Comparison of ENCODE assay signal across 8 cellular contexts in the genomic region with DNA sequence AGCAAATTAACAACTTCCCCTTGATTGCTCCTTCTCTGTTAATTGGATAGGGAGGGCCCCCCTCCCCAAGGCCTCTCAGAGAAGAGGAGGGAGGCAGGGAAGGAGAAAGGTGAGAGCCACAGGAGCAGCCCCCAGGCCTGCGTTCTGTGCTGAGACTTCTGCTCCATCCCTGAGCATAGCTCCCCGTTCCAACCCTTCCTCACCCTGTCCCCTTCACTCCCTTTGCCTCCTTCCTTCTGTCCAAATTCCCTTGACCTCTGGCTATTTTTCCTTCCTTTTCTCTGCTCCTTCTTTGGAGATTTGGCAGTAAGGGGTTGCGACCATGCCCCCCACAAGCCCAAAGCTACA. TPM values are rescaled to one million over a fixed set of nuclear protein-coding genes. Genes with fewer than 3 reads are reported as not detected.
DNase-seq lines count a peak whose midpoint lies in the region; TF ChIP-seq lines count a peak whose summit lies in the region.

No MANE protein-coding gene starts in this region.

- 26% methylated on average over 3 of the region's 3 CpGs for WGBS in hepatocyte (ENCODE audit: low lambda C conversion rate, missing lambda C conversion rate)
- WGBS in stomach, 5 donors = 20 to 30% (median 26%) methylated on average over 3 of the region's 3 CpGs

- H3K4me2 ChIP-seq in hepatocyte = peak overlapping the region; percentile 95

- H3K4me3 Mint-ChIP-seq in activated CD4-positive, alpha-beta T cell treated with anti-CD3 and anti-CD28 coated beads, Interleukin-2, amount 10 ng/mL, durations not matched to agents 24 days and 14 days = peak overlapping the region; percentile 90

- H3K27ac ChIP-seq in WERI-Rb-1 (no peak overlapping the region), hepatocyte (no peak overlapping the region), stomach (no peak overlapping the region)

- no peaks in the 10 kb centered on the region for H3K79me2 ChIP-seq in hepatocyte

- TF ChIP-seq EP300 in stomach (IDR thresholded peaks at IDR 0.05) = no peak

- H3K4me3 ChIP-seq in WERI-Rb-1 (ENCODE audit: low read depth, low read length) (peak overlapping the region; percentile 69), hepatocyte (no peak overlapping the region), stomach (peak overlapping the region; percentile 61 to 76 (median 66))

- H3K36me3 Mint-ChIP-seq in activated CD4-positive, alpha-beta T cell treated with anti-CD3 and anti-CD28 coated beads, Interleukin-2, amount 10 ng/mL, durations not matched to agents 24 days and 14 days (ENCODE audit: low read depth) = peaks cover 5% of the 10 kb centered on the region

- H3K9me2 ChIP-seq in hepatocyte (replicated peaks; ENCODE audit: insufficient read depth) = no peaks in the 10 kb centered on the region

- H3K36me3 ChIP-seq in WERI-Rb-1 (peaks cover 15% of the 10 kb centered on the region), hepatocyte (replicated peaks; ENCODE audit: insufficient read depth, low read depth) (no peaks in the 10 kb centered on the region), stomach (no peaks in the 10 kb centered on the region)

- TF ChIP-seq POLR2A in stomach (IDR thresholded peaks at IDR 0.05) = no peak

- intact Hi-C loops in activated CD4-positive, alpha-beta T cell treated with anti-CD3 and anti-CD28 coated beads, Interleukin-2, amount 10 ng/mL, durations not matched to agents 24 days and 14 days (cut with micrococcal nuclease) = loop anchor here (1.0 kb wide), 2 partner anchors 17 to 89 kb away; no protein-coding TSS in a partner anchor
- intact Hi-C loops in stomach (cut with DNase I; ENCODE audit: low total_unique reads) = loop anchor here (5.0 kb wide), 1 partner anchor 89 kb away; no protein-coding TSS in a partner anchor

- peaks cover 41% of the 10 kb centered on the region for H3K4me1 Mint-ChIP-seq in activated CD4-positive, alpha-beta T cell treated with anti-CD3 and anti-CD28 coated beads, Interleukin-2, amount 10 ng/mL, durations not matched to agents 24 days and 14 days

- TF ChIP-seq CTCF in WERI-Rb-1 (IDR thresholded peaks at IDR 0.05; ENCODE audit: low read depth, low read length) = no peak
- TF ChIP-seq CTCF in hepatocyte (IDR thresholded peaks at IDR 0.05; ENCODE audit: poor library complexity) = no peak
- TF ChIP-seq CTCF in stomach (IDR thresholded peaks at IDR 0.05) = no peak

- no peaks in the 10 kb centered on the region for H3K9me3 ChIP-seq in WERI-Rb-1 (ENCODE audit: severe bottlenecking)
- no peaks in the 10 kb centered on the region for H3K9me3 ChIP-seq in hepatocyte (ENCODE audit: low read depth)
- no peaks in the 10 kb centered on the region for H3K9me3 ChIP-seq in stomach

- no peak for DNase-seq in activated CD4-positive, alpha-beta T cell treated with anti-CD3 and anti-CD28 coated beads, Interleukin-2, amount 10 ng/mL, durations not matched to agents 24 days and 14 days
- DNase-seq in activated CD4-positive, alpha-beta T cell treated with anti-CD3 and anti-CD28 coated beads for 48 hours = no peak
- DNase-seq in WERI-Rb-1 (no peak), hepatocyte (ENCODE audit: low spot score) (no peak), stomach (no peak), RKO (ENCODE audit: low spot score) (no peak), NAMALWA (ENCODE audit: low spot score) (no peak)
- DNase-seq in stimulated activated CD8-positive, alpha-beta memory T cell treated with anti-CD3 and anti-CD28 coated beads, Interleukin-4, amount 100 ng/mL, for 48 hours = no peak

- H3K27me3 Mint-ChIP-seq in activated CD4-positive, alpha-beta T cell treated with anti-CD3 and anti-CD28 coated beads, Interleukin-2, amount 10 ng/mL, durations not matched to agents 24 days and 14 days = peaks cover 35% of the 10 kb centered on the region

- H3K27me3 ChIP-seq in WERI-Rb-1 (ENCODE audit: insufficient read depth, low read depth, severe bottlenecking) (no peaks in the 10 kb centered on the region), hepatocyte (peaks cover 21% of the 10 kb centered on the region), stomach (peaks cover 0 to 26% (median 10%) of the 10 kb centered on the region in 3 donors)

- no peaks in the 10 kb centered on the region for H3K9me3 Mint-ChIP-seq in activated CD4-positive, alpha-beta T cell treated with anti-CD3 and anti-CD28 coated beads, Interleukin-2, amount 10 ng/mL, durations not matched to agents 24 days and 14 days

- no peak overlapping the region for H3K27ac Mint-ChIP-seq in activated CD4-positive, alpha-beta T cell treated with anti-CD3 and anti-CD28 coated beads, Interleukin-2, amount 10 ng/mL, durations not matched to agents 24 days and 14 days

- no peak overlapping the region for H2AFZ ChIP-seq in hepatocyte

- H3K4me1 ChIP-seq in hepatocyte (ENCODE audit: insufficient read depth) (no peaks in the 10 kb centered on the region), stomach (peaks cover 14 to 40% (median 34%) of the 10 kb centered on the region in 4 donors)

- H4K20me1 ChIP-seq in hepatocyte (ENCODE audit: insufficient read depth, poor library complexity, severe bottlenecking) = no peaks in the 10 kb centered on the region

RNA-seq across cellular contexts. Expression of gene ASIC1, which starts 0.8 kb away (rescaled TPM):
- total RNA-seq in activated CD4-positive, alpha-beta T cell treated with anti-CD3 and anti-CD28 coated beads, Interleukin-2, amount 10 ng/mL, durations not matched to agents 24 days and 14 days = 17.6 and 19.7 TPM in 2 replicates
- total RNA-seq in hepatocyte = 2.4 and 3.1 TPM in 2 replicates
- polyA plus RNA-seq in hepatocyte = 4.6 and 6.7 TPM in 2 replicates
- 1 to 10 TPM in 2 of 5 donors, under 1 TPM in 2, not detected in 1; 0.45 to 3.5 (median 1.3) TPM for total RNA-seq in stomach
- 1 to 10 TPM in 2 of 3 donors, under 1 TPM in 1; 0.92 to 2.6 (median 1.2) TPM for polyA plus RNA-seq in stomach

RNA-seq across cellular contexts. Expression of gene SMARCD1, which starts 28.5 kb away (rescaled TPM):
- total RNA-seq in activated CD4-positive, alpha-beta T cell treated with anti-CD3 and anti-CD28 coated beads, Interleukin-2, amount 10 ng/mL, durations not matched to agents 24 days and 14 days = 73.1 and 82.5 TPM in 2 replicates
- 33.4 and 44.0 TPM in 2 replicates for total RNA-seq in hepatocyte
- polyA plus RNA-seq in hepatocyte = 26.1 and 27.9 TPM in 2 replicates
- total RNA-seq in stomach = 10 to 100 TPM in 4 of 5 donors, 1 to 10 TPM in 1; 2.9 to 75.9 (median 23.8) TPM
- 10 to 100 TPM; 10.1 to 17.3 (median 14.9) TPM for polyA plus RNA-seq in stomach

RNA-seq across cellular contexts. Expression of gene RACGAP1, which starts 31.3 kb away (rescaled TPM):
- total RNA-seq in activated CD4-positive, alpha-beta T cell treated with anti-CD3 and anti-CD28 coated beads, Interleukin-2, amount 10 ng/mL, durations not matched to agents 24 days and 14 days = 71.2 and 71.6 TPM in 2 replicates
- total RNA-seq in hepatocyte (22.1 and 22.2 TPM in 2 replicates), stomach (10 to 100 TPM in 4 of 5 donors, 1 to 10 TPM in 1; 9.3 to 36.7 (median 12.9) TPM)
- polyA plus RNA-seq in hepatocyte (12.6 and 17.3 TPM in 2 replicates), stomach (10 to 100 TPM in 2 of 3 donors, 1 to 10 TPM in 1; 7.9 to 13.4 (median 11.2) TPM)

RNA-seq across cellular contexts. Expression of gene GPD1, which starts 47.2 kb away (rescaled TPM):
- 0.62 and 0.91 TPM in 2 replicates for total RNA-seq in activated CD4-positive, alpha-beta T cell treated with anti-CD3 and anti-CD28 coated beads, Interleukin-2, amount 10 ng/mL, durations not matched to agents 24 days and 14 days
- total RNA-seq in hepatocyte (46.8 and 64.1 TPM in 2 replicates), stomach (1 to 10 TPM in 4 of 5 donors, under 1 TPM in 1; 0.58 to 9.5 (median 5.9) TPM)
- polyA plus RNA-seq in hepatocyte (20.4 and 30.6 TPM in 2 replicates), stomach (1 to 10 TPM in 2 of 3 donors, under 1 TPM in 1; 0.65 to 1.6 (median 1.4) TPM)

RNA-seq across cellular contexts. Expression of gene COX14, which starts 55.4 kb away (rescaled TPM):
- 44.0 and 45.0 TPM in 2 replicates for total RNA-seq in activated CD4-positive, alpha-beta T cell treated with anti-CD3 and anti-CD28 coated beads, Interleukin-2, amount 10 ng/mL, durations not matched to agents 24 days and 14 days
- total RNA-seq in hepatocyte (61.5 and 73.5 TPM in 2 replicates), stomach (10 to 100 TPM in 4 of 5 donors, 1 to 10 TPM in 1; 9.8 to 96.3 (median 31.8) TPM)
- polyA plus RNA-seq in hepatocyte (150 and 186 TPM in 2 replicates), stomach (100 to 1,000 TPM in 2 of 3 donors, 10 to 100 TPM in 1; 93.8 to 153 (median 148) TPM)
